1 cellular context compared by ENCODE assay signal in the genomic region with DNA sequence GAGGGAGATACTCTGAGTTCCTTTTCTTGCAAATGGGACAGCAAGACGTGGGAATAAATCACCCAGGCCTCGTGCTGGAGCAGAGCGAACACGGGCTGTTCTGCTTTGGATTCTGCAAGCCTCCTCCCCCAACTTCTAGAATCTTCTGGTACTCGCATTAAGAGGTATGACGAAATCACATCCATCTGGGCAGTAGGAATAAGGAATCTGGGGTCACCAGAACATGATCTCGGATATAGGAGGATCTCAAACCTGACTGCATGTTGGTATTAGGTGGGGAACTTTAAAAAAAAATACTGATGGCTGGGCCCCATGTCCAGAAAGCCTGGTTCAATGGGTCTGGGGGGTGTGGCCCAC.
TF ChIP-seq lines count a peak whose summit lies in the region.

No MANE protein-coding gene starts in this region.

TF ChIP-seq in HepG2, 621 proteins besides CTCF, POLR2A, EP300 and RAD21:
- TF ChIP-seq SRSF4 (IDR thresholded peaks at IDR 0.05; ENCODE audit: low read depth, low read length, poor library complexity, severe bottlenecking), result no peak
- TF ChIP-seq CEBPB (IDR thresholded peaks at IDR 0.05; ENCODE audit: borderline replicate concordance, low read depth, low read length), result peak; percentile 64; the same call in 1 of the 2 replicates
- TF ChIP-seq ATF7 (IDR thresholded peaks at IDR 0.05), result peak; percentile 36; the same call in 1 of the 2 replicates
- no peak for TF ChIP-seq ATF7 (CRISPR knock-in tag; IDR thresholded peaks at IDR 0.05)
